37 cellular contexts compared by ENCODE assay signal in genomic region chr3:52790741-52791140, GRCh38. TPM values are rescaled to one million over a fixed set of nuclear protein-coding genes. Genes with fewer than 3 reads are reported as not detected.
"Had no signal": no experiment of that assay in that cellular context is flagged by ENCODE, and none has a peak within 500 bp of the region (broad histone marks: within the 10 kb centered on the region; RNA-seq: fewer than 3 reads in every experiment).

No MANE protein-coding gene starts in this region.

- H3K36me3 Mint-ChIP-seq: activated CD8-positive, alpha-beta memory T cell treated with anti-CD3 and anti-CD28 coated beads, Interleukin-2, amount 10 ng/mL, durations not matched to agents 7 days and 5 days; activated naive CD4-positive, alpha-beta T cell treated with anti-CD3 and anti-CD28 coated beads, Interleukin-2, amount 10 ng/mL, durations not matched to agents 7 days and 5 days; activated naive CD8-positive, alpha-beta T cell; brain had no signal

- DNase-seq: activated CD4-positive, alpha-beta memory T cell treated with anti-CD3 and anti-CD28 coated beads, Interleukin-2, amount 10 ng/mL, durations not matched to agents 7 days and 5 days; activated CD4-positive, alpha-beta T cell treated with anti-CD3 and anti-CD28 coated beads for 1 hour; activated CD4-positive, alpha-beta T cell treated with anti-CD3 and anti-CD28 coated beads for 48 hours; activated CD4-positive, CD25-positive, alpha-beta regulatory T cell; activated CD8-positive, alpha-beta memory T cell treated with anti-CD3 and anti-CD28 coated beads for 24 hours; activated CD8-positive, alpha-beta memory T cell treated with anti-CD3 and anti-CD28 coated beads, Interleukin-2, amount 10 ng/mL, durations not matched to agents 7 days and 5 days; activated CD8-positive, alpha-beta memory T cell treated with anti-CD3 and anti-CD28 coated beads, Interleukin-2, amount 50 U/mL, for 48 hours; activated effector memory CD4-positive, alpha-beta T cell treated with Interleukin-2 at 50 U/mL for 16 hours; activated naive CD4-positive, alpha-beta T cell treated with anti-CD3 and anti-CD28 coated beads, Interleukin-2, amount 10 ng/mL, durations not matched to agents 7 days and 5 days; activated naive CD8-positive, alpha-beta T cell treated with anti-CD3 and anti-CD28 coated beads, Interleukin-2, amount 50 U/mL, for 24 hours; activated T-cell treated with anti-CD3 and anti-CD28 coated beads, Interleukin-2, amount 50 U/mL, for 48 hours; anterior cingulate cortex; caudate nucleus; cerebellar nuclear complex; Kasumi-1; MG63; NCI-H1048; NCI-H1436 treated with DMSO at 0.1 percent for 48 hours; NCI-H1694 treated with DMSO at 0.1 percent for 48 hours; NCI-H2029; NCI-H345; NCI-H524 treated with DMSO at 0.1 percent for 48 hours; NCI-H748 treated with DMSO at 0.1 percent for 48 hours; NK-92 treated with Interleukin-12 subunit alpha and Interleukin-12 subunit beta, amount 100 ng/mL, for 24 hours; PC-9; SHP77; SJCRH30; T1000; WERI-Rb-1 had no signal

- H3K27ac Mint-ChIP-seq: activated CD4-positive, alpha-beta memory T cell treated with anti-CD3 and anti-CD28 coated beads, Interleukin-2, amount 10 ng/mL, durations not matched to agents 7 days and 5 days; activated CD8-positive, alpha-beta memory T cell treated with anti-CD3 and anti-CD28 coated beads, Interleukin-2, amount 10 ng/mL, durations not matched to agents 7 days and 5 days; activated naive CD4-positive, alpha-beta T cell treated with anti-CD3 and anti-CD28 coated beads, Interleukin-2, amount 10 ng/mL, durations not matched to agents 7 days and 5 days; activated naive CD8-positive, alpha-beta T cell; activated naive CD8-positive, alpha-beta T cell treated with anti-CD3 and anti-CD28 coated beads, Interleukin-2, amount 50 U/mL, for 24 hours had no signal

- H3K4me1 Mint-ChIP-seq: activated CD4-positive, alpha-beta memory T cell treated with anti-CD3 and anti-CD28 coated beads, Interleukin-2, amount 10 ng/mL, durations not matched to agents 7 days and 5 days; activated CD8-positive, alpha-beta memory T cell treated with anti-CD3 and anti-CD28 coated beads, Interleukin-2, amount 10 ng/mL, durations not matched to agents 7 days and 5 days; activated naive CD4-positive, alpha-beta T cell treated with anti-CD3 and anti-CD28 coated beads, Interleukin-2, amount 10 ng/mL, durations not matched to agents 7 days and 5 days; activated naive CD8-positive, alpha-beta T cell treated with anti-CD3 and anti-CD28 coated beads, Interleukin-2, amount 50 U/mL, for 24 hours had no signal

- H3K9me3 ChIP-seq: MG63, SJCRH30 had no signal

- H3K27me3 ChIP-seq: MG63, SJCRH30 had no signal

- H3K4me2 ChIP-seq: PC-9 had no signal

- H3K27ac ChIP-seq: PC-9, RWPE1, SJCRH30, SK-N-MC, WERI-Rb-1 had no signal

- H3K4me3 Mint-ChIP-seq: activated CD4-positive, alpha-beta memory T cell treated with anti-CD3 and anti-CD28 coated beads, Interleukin-2, amount 10 ng/mL, durations not matched to agents 7 days and 5 days; activated CD8-positive, alpha-beta memory T cell treated with anti-CD3 and anti-CD28 coated beads, Interleukin-2, amount 10 ng/mL, durations not matched to agents 7 days and 5 days; activated naive CD4-positive, alpha-beta T cell treated with anti-CD3 and anti-CD28 coated beads, Interleukin-2, amount 10 ng/mL, durations not matched to agents 7 days and 5 days; activated naive CD8-positive, alpha-beta T cell; activated naive CD8-positive, alpha-beta T cell treated with anti-CD3 and anti-CD28 coated beads, Interleukin-2, amount 50 U/mL, for 24 hours; brain had no signal

- H3K9me3 Mint-ChIP-seq: activated CD4-positive, alpha-beta memory T cell treated with anti-CD3 and anti-CD28 coated beads, Interleukin-2, amount 10 ng/mL, durations not matched to agents 7 days and 5 days; activated naive CD4-positive, alpha-beta T cell treated with anti-CD3 and anti-CD28 coated beads, Interleukin-2, amount 10 ng/mL, durations not matched to agents 7 days and 5 days; activated naive CD8-positive, alpha-beta T cell treated with anti-CD3 and anti-CD28 coated beads, Interleukin-2, amount 50 U/mL, for 24 hours; brain had no signal

- H3K4me3 ChIP-seq: MG63, PC-9, SJCRH30, SK-N-MC had no signal

- H3K27me3 Mint-ChIP-seq: activated CD4-positive, alpha-beta memory T cell treated with anti-CD3 and anti-CD28 coated beads, Interleukin-2, amount 10 ng/mL, durations not matched to agents 7 days and 5 days; activated CD8-positive, alpha-beta memory T cell treated with anti-CD3 and anti-CD28 coated beads, Interleukin-2, amount 10 ng/mL, durations not matched to agents 7 days and 5 days; activated naive CD8-positive, alpha-beta T cell; activated naive CD8-positive, alpha-beta T cell treated with anti-CD3 and anti-CD28 coated beads, Interleukin-2, amount 50 U/mL, for 24 hours; brain had no signal

- H3K4me1 ChIP-seq: SJCRH30 had no signal

- H3K36me3 ChIP-seq: MG63, SJCRH30, WERI-Rb-1 had no signal

RNA-seq across cellular contexts. Expression of gene ITIH3, which starts 3.9 kb away (rescaled TPM):
- total RNA-seq: activated CD4-positive, alpha-beta memory T cell treated with anti-CD3 and anti-CD28 coated beads, Interleukin-2, amount 10 ng/mL, durations not matched to agents 7 days and 5 days; activated CD8-positive, alpha-beta memory T cell treated with anti-CD3 and anti-CD28 coated beads, Interleukin-2, amount 10 ng/mL, durations not matched to agents 7 days and 5 days; bronchial epithelial cell; NCI-H460; PC-9; SJCRH30; T-helper 1 cell treated with Interleukin-12 subunit alpha and Interleukin-12 subunit beta and Interleukin-4 antibody, amounts not matched to agents 30 ng/mL and 1 ng/mL, for 36 hours; T-helper 2 cell treated with Interferon-gamma antibody and Interleukin-4, amounts not matched to agents 100 ng/mL and 5 ng/mL, for 36 hours had no signal

RNA-seq across cellular contexts. Expression of gene ITIH1, which starts 13.3 kb away (rescaled TPM):
- total RNA-seq: activated CD4-positive, alpha-beta memory T cell treated with anti-CD3 and anti-CD28 coated beads, Interleukin-2, amount 10 ng/mL, durations not matched to agents 7 days and 5 days; activated CD8-positive, alpha-beta memory T cell treated with anti-CD3 and anti-CD28 coated beads, Interleukin-2, amount 10 ng/mL, durations not matched to agents 7 days and 5 days; bronchial epithelial cell; NCI-H460; PC-9; T-helper 1 cell treated with Interleukin-12 subunit alpha and Interleukin-12 subunit beta and Interleukin-4 antibody, amounts not matched to agents 30 ng/mL and 1 ng/mL, for 36 hours; T-helper 2 cell treated with Interferon-gamma antibody and Interleukin-4, amounts not matched to agents 100 ng/mL and 5 ng/mL, for 36 hours had no signal

RNA-seq across cellular contexts. Expression of gene ITIH4, which starts 39.7 kb away (rescaled TPM):
- total RNA-seq: SJCRH30 had no signal

RNA-seq across cellular contexts. Expression of gene MUSTN1, which starts 44.1 kb away (rescaled TPM):
- total RNA-seq: bronchial epithelial cell, PC-9 had no signal
